25 cellular contexts compared by ENCODE assay signal in genomic region chr2:77005522-77005921, GRCh38.
"Had no signal": no experiment of that assay in that cellular context is flagged by ENCODE, and none has a peak within 500 bp of the region (broad histone marks: within the 10 kb centered on the region; RNA-seq: fewer than 3 reads in every experiment).

No MANE protein-coding gene starts in this region.

- DNase-seq: activated B cell treated with CpG ODN at 0.5 μM for 24 hours; activated CD4-positive, alpha-beta T cell treated with anti-CD3 and anti-CD28 coated beads for 36 hours; activated CD4-positive, alpha-beta T cell treated with anti-CD3 and anti-CD28 coated beads, Interleukin-2, amount 50 U/mL, for 4 hours; activated CD8-positive, alpha-beta memory T cell treated with anti-CD3 and anti-CD28 coated beads for 24 hours; activated CD8-positive, alpha-beta memory T cell treated with anti-CD3 and anti-CD28 coated beads, Interleukin-2, amount 50 U/mL, for 4 hours; activated naive CD4-positive, alpha-beta T cell; activated T-cell treated with anti-CD3 and anti-CD28 coated beads, Interleukin-2, amount 50 U/mL, for 24 hours; adrenal gland; colonic mucosa; dorsolateral prefrontal cortex; foreskin fibroblast; glutamatergic neuron; immature natural killer cell; left cardiac atrium; pancreas; psoas muscle; right cardiac atrium; stimulated activated CD4-positive, alpha-beta T cell treated with anti-CD3 and anti-CD28 coated beads, Interleukin-4, amount 100 ng/mL, for 24 hours; stimulated activated naive CD8-positive, alpha-beta T cell treated with anti-CD3 and anti-CD28 coated beads, Interleukin-15, Interleukin-2, amounts not matched to agents 100 U/mL and 50 U/mL, for 24 hours; T-cell; T-helper 9 cell; upper lobe of left lung had no signal

- ATAC-seq: activated CD4-positive, alpha-beta T cell treated with anti-CD3 and anti-CD28 coated beads for 36 hours; left cardiac atrium; pancreas; psoas muscle; right cardiac atrium; stimulated activated naive CD8-positive, alpha-beta T cell treated with anti-CD3 and anti-CD28 coated beads, Interleukin-15, Interleukin-2, amounts not matched to agents 100 U/mL and 50 U/mL, for 24 hours; T-cell had no signal

- H3K4me1 ChIP-seq: adrenal gland, breast epithelium, colonic mucosa, pancreas, psoas muscle, upper lobe of left lung had no signal

- H3K4me3 ChIP-seq: adrenal gland, breast epithelium, colonic mucosa, dorsolateral prefrontal cortex, hepatocyte, pancreas, psoas muscle, upper lobe of left lung had no signal

- H3K36me3 ChIP-seq: adrenal gland, breast epithelium, colonic mucosa, neutrophil, pancreas, upper lobe of left lung had no signal

- H3K27ac ChIP-seq: adrenal gland, breast epithelium, colonic mucosa, dorsolateral prefrontal cortex, hepatocyte, neutrophil, pancreas, psoas muscle, upper lobe of left lung had no signal

- H3K4me2 ChIP-seq: hepatocyte had no signal

- H3K27me3 ChIP-seq: adrenal gland, breast epithelium, colonic mucosa, dorsolateral prefrontal cortex, hepatocyte, neutrophil, pancreas, upper lobe of left lung had no signal

- H3K79me2 ChIP-seq: hepatocyte had no signal
